Comparison of ENCODE assay signal across 16 cellular contexts in the genomic region with DNA sequence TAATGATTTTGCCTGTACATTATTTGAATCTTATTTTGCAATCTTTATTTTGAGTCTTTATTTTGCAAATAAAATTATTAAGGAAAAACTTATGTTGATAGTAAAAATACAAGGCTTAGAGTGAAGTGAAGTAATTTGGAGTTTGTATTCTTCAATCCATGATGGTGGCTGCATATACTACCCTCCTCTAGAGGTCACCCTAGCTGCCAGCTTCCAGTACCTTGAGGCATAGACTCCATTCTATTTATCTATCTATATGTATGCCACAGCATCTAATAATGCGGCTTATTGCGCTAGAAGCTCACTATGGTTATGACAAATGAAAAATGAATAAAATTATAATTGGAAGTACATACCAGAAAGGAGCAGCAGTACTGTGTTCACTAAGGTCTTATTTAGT.
"Had no signal": no experiment of that assay in that cellular context is flagged by ENCODE, and none has a peak within 500 bp of the region (broad histone marks: within the 10 kb centered on the region; RNA-seq: fewer than 3 reads in every experiment).

No MANE protein-coding gene starts in this region.

- H3K4me3 Mint-ChIP-seq: naive B cell; stimulated activated naive CD8-positive, alpha-beta T cell treated with anti-CD3 and anti-CD28 coated beads, Interleukin-15, Interleukin-2, amounts not matched to agents 100 ng/mL and 50 ng/mL, for 24 hours had no signal

- ATAC-seq: left colon, pancreas had no signal

- H3K4me1 ChIP-seq: adrenal gland, testis had no signal

- DNase-seq: activated CD4-positive, alpha-beta T cell treated with anti-CD3 and anti-CD28 coated beads, Interleukin-2, amount 50 U/mL, for 1 hour; activated naive CD4-positive, alpha-beta T cell treated with anti-CD3 and anti-CD28 coated beads, Interleukin-2, amount 50 U/mL, for 16 hours; adrenal gland; central memory CD4-positive, alpha-beta T cell; cortex of kidney; effector CD8-positive, alpha-beta T cell; hypothalamus; left colon; naive B cell; pancreas; stimulated activated CD4-positive, alpha-beta T cell treated with anti-CD3 and anti-CD28 coated beads, Interleukin-4, amount 100 ng/mL, for 1 hour; stimulated activated CD8-positive, alpha-beta memory T cell treated with anti-CD3 and anti-CD28 coated beads, Interleukin-4, amount 100 ng/mL, for 48 hours; testis had no signal

- H3K36me3 Mint-ChIP-seq: naive B cell had no signal

- H3K27ac Mint-ChIP-seq: naive B cell; stimulated activated naive CD8-positive, alpha-beta T cell treated with anti-CD3 and anti-CD28 coated beads, Interleukin-15, Interleukin-2, amounts not matched to agents 100 ng/mL and 50 ng/mL, for 24 hours had no signal

- H3K9me3 ChIP-seq: adrenal gland, pancreas, testis had no signal

- H3K27me3 ChIP-seq: adrenal gland, pancreas, testis had no signal

- H3K4me3 ChIP-seq: adrenal gland, lung, pancreas, testis had no signal

- H3K36me3 ChIP-seq: adrenal gland, pancreas had no signal

- H3K9me3 Mint-ChIP-seq: naive B cell; stimulated activated naive CD8-positive, alpha-beta T cell treated with anti-CD3 and anti-CD28 coated beads, Interleukin-15, Interleukin-2, amounts not matched to agents 100 ng/mL and 50 ng/mL, for 24 hours had no signal

- H3K4me1 Mint-ChIP-seq: naive B cell had no signal

- H3K27ac ChIP-seq: adrenal gland, epithelial cell of prostate, pancreas, testis had no signal
